ENCODE assay signal across 8 cellular contexts in the genomic region with DNA sequence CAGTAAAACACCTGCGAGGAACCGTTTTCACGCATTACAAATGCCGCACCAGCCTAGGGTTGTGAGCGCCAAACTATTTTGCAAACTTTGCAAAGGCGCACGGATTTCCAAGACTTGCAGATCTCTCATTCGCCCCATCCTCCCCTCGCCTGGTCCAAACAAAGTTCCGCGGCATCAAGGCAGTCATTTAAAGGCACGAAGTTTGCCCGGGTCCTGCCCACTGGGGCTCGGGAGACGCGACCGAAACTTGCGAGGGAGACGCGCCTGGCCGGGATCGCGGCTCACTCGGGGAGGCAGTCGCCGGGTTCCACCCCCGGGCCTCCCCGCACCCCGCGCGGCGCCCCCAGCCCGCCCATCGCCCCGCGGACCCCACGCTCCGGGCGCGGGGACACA. TPM values are rescaled to one million over a fixed set of nuclear protein-coding genes. Genes with fewer than 3 reads are reported as not detected.
DNase-seq lines count a peak whose midpoint lies in the region; ATAC-seq and TF ChIP-seq lines count a peak whose summit lies in the region.

No MANE protein-coding gene starts in this region.

- TF ChIP-seq POLR2A in Peyer's patch (IDR thresholded peaks at IDR 0.05) (no peak), sigmoid colon (IDR thresholded peaks at IDR 0.05) (no peak)

- H4K20me1 ChIP-seq in hepatocyte (ENCODE audit: insufficient read depth, poor library complexity, severe bottlenecking) = peaks cover 10% of the 10 kb centered on the region

- peaks cover 0 to 16% (median 1%) of the 10 kb centered on the region in 4 donors for H3K4me1 ChIP-seq in Peyer's patch
- H3K4me1 ChIP-seq in hepatocyte (ENCODE audit: insufficient read depth) = peaks cover 9% of the 10 kb centered on the region
- H3K4me1 ChIP-seq in sigmoid colon = peaks cover 0 to 24% (median 14%) of the 10 kb centered on the region in 4 donors

- WGBS in hepatocyte (ENCODE audit: low lambda C conversion rate, missing lambda C conversion rate) = 0% methylated on average over 22 of the region's 40 CpGs
- 0 to 1% methylated on average over 40 of the region's 40 CpGs for whole genome bisulfite sequencing in sigmoid colon, 2 donors

- peak overlapping the region; percentile 77 for H3K27ac Mint-ChIP-seq in HFFc6

- TF ChIP-seq CTCF in HFFc6 (IDR thresholded peaks at IDR 0.05) (no peak), Peyer's patch (IDR thresholded peaks at IDR 0.05) (no peak), astrocyte of the cerebellum (IDR thresholded peaks at IDR 0.05; ENCODE audit: low read depth, low read length, missing control alignments) (no peak), hepatocyte (IDR thresholded peaks at IDR 0.05; ENCODE audit: poor library complexity) (no peak), sigmoid colon (IDR thresholded peaks at IDR 0.05) (no peak)

- no peaks in the 10 kb centered on the region for H3K36me3 Mint-ChIP-seq in HFFc6 (ENCODE audit: low read depth)

- H3K4me3 ChIP-seq in GM08714 (ENCODE audit: low read length) (peak overlapping the region; percentile 97), Peyer's patch (peak overlapping the region; percentile 95 to 99 (median 97)), astrocyte of the cerebellum (ENCODE audit: low read depth, low read length) (peak overlapping the region; percentile 91), hepatocyte (peak overlapping the region; percentile 95), sigmoid colon (peak overlapping the region; percentile 60 to 98 (median 85))

- peak; percentile 30 for DNase-seq in HFFc6
- peak; percentile 47 to 71 (median 64) for DNase-seq in Peyer's patch
- DNase-seq in astrocyte of the cerebellum (ENCODE audit: low read depth) = no peak
- peak; percentile 47 for DNase-seq in hepatocyte (ENCODE audit: low spot score)
- peak; percentile 72 for DNase-seq in sigmoid colon
- DNase-seq in NCI-H2196 (lab: John Stamatoyannopoulos, UW; ENCODE audit: unreplicated experiment) = no peak

- H3K9me2 ChIP-seq in hepatocyte (replicated peaks; ENCODE audit: insufficient read depth) = no peaks in the 10 kb centered on the region

- no peaks in the 10 kb centered on the region for H3K36me3 ChIP-seq in Peyer's patch
- H3K36me3 ChIP-seq in hepatocyte (replicated peaks; ENCODE audit: insufficient read depth, low read depth) = no peaks in the 10 kb centered on the region
- H3K36me3 ChIP-seq in sigmoid colon = no peaks in the 10 kb centered on the region

- peaks cover 55% of the 10 kb centered on the region for H3K4me1 Mint-ChIP-seq in HFFc6 (ENCODE audit: low read depth)

- intact Hi-C loops in sigmoid colon (cut with DNase I) = loop anchor here (5.0 kb wide), 1 partner anchor 84 kb away; no protein-coding TSS in a partner anchor

- H3K4me3 Mint-ChIP-seq in HFFc6 = peak overlapping the region; percentile 95

- no peaks in the 10 kb centered on the region for H3K27me3 Mint-ChIP-seq in HFFc6 (ENCODE audit: insufficient read depth)

- H3K79me2 ChIP-seq in hepatocyte = peaks cover 47% of the 10 kb centered on the region

- no peaks in the 10 kb centered on the region for H3K27me3 ChIP-seq in Peyer's patch
- H3K27me3 ChIP-seq in hepatocyte = no peaks in the 10 kb centered on the region
- H3K27me3 ChIP-seq in sigmoid colon = no peaks in the 10 kb centered on the region

- no peaks in the 10 kb centered on the region for H3K9me3 ChIP-seq in Peyer's patch
- H3K9me3 ChIP-seq in hepatocyte (ENCODE audit: low read depth) = no peaks in the 10 kb centered on the region
- H3K9me3 ChIP-seq in sigmoid colon = no peaks in the 10 kb centered on the region

- in situ Hi-C loops in astrocyte of the cerebellum (cut with HindIII; ENCODE audit: low sequenced_read_pairs) = no loop called here

- H3K4me2 ChIP-seq in hepatocyte = peak overlapping the region; percentile 83

- no peaks in the 10 kb centered on the region for H3K9me3 Mint-ChIP-seq in HFFc6

- H2AFZ ChIP-seq in hepatocyte = peak overlapping the region; percentile 42

- ATAC-seq in GM21390 (IDR thresholded peaks at IDR 0.05; ENCODE audit: unreplicated experiment) = no peak

- TF ChIP-seq EP300 in sigmoid colon (IDR thresholded peaks at IDR 0.05) = no peak

- peak overlapping the region; percentile 89 to 97 (median 96) for H3K27ac ChIP-seq in Peyer's patch
- peak overlapping the region; percentile 96 for H3K27ac ChIP-seq in hepatocyte
- peak overlapping the region; percentile 86 to 92 (median 89) for H3K27ac ChIP-seq in sigmoid colon

RNA-seq across cellular contexts. Expression of gene USP6NL, which starts 0.6 kb away (rescaled TPM):
- 10 to 100 TPM in 5 of 6 experiments, 1 to 10 TPM in 1; 9.8 to 13.3 (median 11.8) TPM for total RNA-seq in HFFc6 (2021; fragmentation: NEBNext Ultra II Directional; extraction: Animal tissue kit (Norgen Biotek cat#: 25700))
- total RNA-seq in Peyer's patch (10 to 100 TPM; 15.0 to 52.8 (median 19.3) TPM), hepatocyte (16.9 and 20.8 TPM in 2 replicates), sigmoid colon (10 to 100 TPM; 10.3 to 11.4 (median 10.9) TPM)
- polyA plus RNA-seq in hepatocyte (12.0 and 14.9 TPM in 2 replicates), sigmoid colon (10 to 100 TPM in 2 of 3 donors, 1 to 10 TPM in 1; 9.2 to 10.8 (median 10.7) TPM)

Comparison
In these comparisons a context has a peak if more than half of its experiments do, and no peak if none do; other contexts are left out.
1. DNase-seq: peak in HFFc6 (single experiment), Peyer's patch (3 of 3), hepatocyte (single experiment) and sigmoid colon (single experiment); none in astrocyte of the cerebellum (single experiment) and NCI-H2196 (single experiment).
2. Peak in every context shown above with its lines, with median percentiles within 50 percentile points of each other: H3K4me3 ChIP-seq and H3K27ac ChIP-seq.